Comparison of ENCODE assay signal across 8 cellular contexts in genomic region chr12:68932123-68932700, GRCh38. TPM values are rescaled to one million over a fixed set of nuclear protein-coding genes. Genes with fewer than 3 reads are reported as not detected.
A peak's percentile ranks its signal among the peaks of the same experiment; 100 is the strongest.
DNase-seq lines count a peak whose midpoint lies in the region; ATAC-seq and TF ChIP-seq lines count a peak whose summit lies in the region.

No MANE protein-coding gene starts in this region.

- DNase-seq in activated CD4-positive, alpha-beta T cell treated with anti-CD3 and anti-CD28 coated beads for 48 hours: peak; percentile 24
- no peak for DNase-seq in activated CD4-positive, alpha-beta T cell treated with anti-CD3 and anti-CD28 coated beads for 1 hour
- peak; percentile 8 for DNase-seq in PC-3
- no peak for DNase-seq in effector memory CD8-positive, alpha-beta T cell
- DNase-seq in mucosa of descending colon: peak in 1 of 3 donors; percentile 54
- DNase-seq in NCI-H510A (lab: John Stamatoyannopoulos, UW): no peak
- DNase-seq in stimulated activated CD4-positive, alpha-beta T cell treated with anti-CD3 and anti-CD28 coated beads, Interleukin-4, amount 100 ng/mL, for 4 hours: no peak

- no TSS peak for BruUV-seq in PC-3 (replicated peaks; lab: Mats Ljungman, UMichigan)

- no peaks in the 10 kb centered on the region for H3K36me3 Mint-ChIP-seq in effector memory CD8-positive, alpha-beta T cell (ENCODE audit: insufficient read depth)

- H3K4me3 ChIP-seq in PC-3 (ENCODE audit: low read length) (peak overlapping the region; percentile 83), mucosa of descending colon (peak overlapping the region; percentile 58)

- no peaks in the 10 kb centered on the region for H3F3A ChIP-seq in PC-3 (ENCODE audit: low read length, unreplicated experiment)

- no peak overlapping the region for H3K27ac ChIP-seq in PC-3 (ENCODE audit: low read length)

- peak overlapping the region; percentile 83 for H3K4me3 Mint-ChIP-seq in effector memory CD8-positive, alpha-beta T cell

- H3K4me1 Mint-ChIP-seq in effector memory CD8-positive, alpha-beta T cell (ENCODE audit: low read depth in 2 of 2): peaks cover 7% of the 10 kb centered on the region in 2 donors

- no peak for TF ChIP-seq CTCF in PC-3 (conservative IDR thresholded peaks at IDR 0.05; ENCODE audit: low read depth, low read length)
- TF ChIP-seq CTCF in mucosa of descending colon (IDR thresholded peaks at IDR 0.05): no peak

- H4K20me1 ChIP-seq in PC-3 (ENCODE audit: low read length): no peaks in the 10 kb centered on the region

- intact Hi-C loops in PC-3 (cut with micrococcal nuclease): loop anchor here (2.0 kb wide), 1 partner anchor 33 kb away; no protein-coding TSS in a partner anchor
- intact Hi-C loops in mucosa of descending colon (cut with DNase I, micrococcal nuclease): no loop called here

- H3K9me3 Mint-ChIP-seq in effector memory CD8-positive, alpha-beta T cell: no peaks in the 10 kb centered on the region

- peaks cover 12% of the 10 kb centered on the region; the same call in 1 of the 2 replicates for H3K4me1 ChIP-seq in PC-3 (ENCODE audit: insufficient read depth, low read length)
- H3K4me1 ChIP-seq in mucosa of descending colon (ENCODE audit: low read depth): peaks cover 11% of the 10 kb centered on the region

- POLR2A ChIA-PET in PC-3 (lab: Charles Lee; ENCODE audit: unreplicated experiment): no interaction called here

- no peaks in the 10 kb centered on the region for H3K79me2 ChIP-seq in PC-3 (ENCODE audit: low read length)

- H3K36me3 ChIP-seq in PC-3 (ENCODE audit: low read depth, low read length): no peaks in the 10 kb centered on the region
- no peaks in the 10 kb centered on the region for H3K36me3 ChIP-seq in mucosa of descending colon (ENCODE audit: low read depth)

- no peak overlapping the region for H3K27ac Mint-ChIP-seq in effector memory CD8-positive, alpha-beta T cell

- CTCF ChIA-PET in PC-3 (lab: Charles Lee): interaction anchor here (0.5 kb wide), 1 partner anchor 90 kb away, joined by 3 read pairs; no protein-coding TSS in a partner anchor

- H2AFZ ChIP-seq in PC-3 (ENCODE audit: low read length): peak overlapping the region; percentile 97

- H3K27me3 ChIP-seq in PC-3 (ENCODE audit: low read length): peaks cover 4% of the 10 kb centered on the region; the same call in 1 of the 2 replicates

- peaks cover 25 to 27% of the 10 kb centered on the region in 2 donors for H3K27me3 Mint-ChIP-seq in effector memory CD8-positive, alpha-beta T cell

- no peaks in the 10 kb centered on the region for H3K9me2 ChIP-seq in PC-3 (replicated peaks; ENCODE audit: low read length)

- ATAC-seq in HG02852 (IDR thresholded peaks at IDR 0.05; ENCODE audit: unreplicated experiment) (peak; percentile 47), PC-3 (peak; percentile 27), mucosa of descending colon (peak; percentile 66)
- ATAC-seq in effector memory CD8-positive, alpha-beta T cell (replicated peaks): peak; percentile 28

- peak overlapping the region; percentile 93 for H3K4me2 ChIP-seq in PC-3 (ENCODE audit: low read length)

- H3K9ac ChIP-seq in PC-3 (ENCODE audit: low read length): peak overlapping the region; percentile 56; the same call in 1 of the 2 replicates

- H3K9me3 ChIP-seq in PC-3 (ENCODE audit: low read length) (no peaks in the 10 kb centered on the region), mucosa of descending colon (no peaks in the 10 kb centered on the region)

RNA-seq across cellular contexts. Expression of gene CPM, which starts 0.8 kb away (rescaled TPM):
- total RNA-seq in PC-3 (2014; rRNA removed) (3.1 and 5.3 TPM in 2 replicates), mucosa of descending colon (100 to 1,000 TPM in 2 of 3 donors, 10 to 100 TPM in 1; 40.1 to 130 (median 111) TPM)

Comparison
In these comparisons a context has a peak if more than half of its experiments do, and no peak if none do; other contexts are left out.
1. DNase-seq: peak in activated CD4-positive, alpha-beta T cell treated with anti-CD3 and anti-CD28 coated beads for 48 hours (single experiment) and PC-3 (single experiment); none in activated CD4-positive, alpha-beta T cell treated with anti-CD3 and anti-CD28 coated beads for 1 hour (single experiment), effector memory CD8-positive, alpha-beta T cell (0 of 3), NCI-H510A (single experiment) and stimulated activated CD4-positive, alpha-beta T cell treated with anti-CD3 and anti-CD28 coated beads, Interleukin-4, amount 100 ng/mL, for 4 hours (0 of 2).
2. Peak in every context shown above with its lines, with median percentiles within 50 percentile points of each other: ATAC-seq.